ENCODE assay signal across 1 cellular context in genomic region chr2:105116348-105116747, GRCh38.
TF ChIP-seq lines count a peak whose summit lies in the region.

No MANE protein-coding gene starts in this region.

TF ChIP-seq in HepG2, 621 proteins besides CTCF, POLR2A, EP300 and RAD21:
- TF ChIP-seq MNT (IDR thresholded peaks at IDR 0.05) (peak; percentile 31; the same call in 1 of the 2 replicates), ZNF17 (CRISPR knock-in tag; IDR thresholded peaks at IDR 0.05) (no peak)
